Comparison of ENCODE assay signal across 1 cellular context in genomic region chr1:153922076-153922837, GRCh38.
TF ChIP-seq lines count a peak whose summit lies in the region.

No MANE protein-coding gene starts in this region.

TF ChIP-seq in HepG2, 621 proteins besides CTCF, POLR2A, EP300 and RAD21 (continues in another document):
- no peak for TF ChIP-seq ATAD3A (CRISPR knock-in tag; IDR thresholded peaks at IDR 0.05)
- TF ChIP-seq ZNF770 (CRISPR knock-in tag; IDR thresholded peaks at IDR 0.05) = 0 out of 2 replicates have a peak, but pooled peaks have one; percentile 17
- no peak for TF ChIP-seq TBX3 (IDR thresholded peaks at IDR 0.05; ENCODE audit: borderline replicate concordance)
- peak; percentile 4; the same call in 1 of the 2 replicates for TF ChIP-seq ZSCAN9 (CRISPR knock-in tag; IDR thresholded peaks at IDR 0.05; ENCODE audit: borderline replicate concordance)
- TF ChIP-seq ZNF563 (CRISPR knock-in tag; IDR thresholded peaks at IDR 0.05) = no peak
- TF ChIP-seq HNRNPH1 (optimal IDR thresholded peaks at IDR 0.05; ENCODE audit: low read depth, low read length) = no peak
- TF ChIP-seq ZKSCAN1 (IDR thresholded peaks at IDR 0.05; ENCODE audit: low read length) = no peak
- no peak for TF ChIP-seq NCOA5 (CRISPR knock-in tag; IDR thresholded peaks at IDR 0.05)
- TF ChIP-seq HBP1 (CRISPR knock-in tag; IDR thresholded peaks at IDR 0.05; ENCODE audit: low read depth) = no peak
- TF ChIP-seq CAMTA2 (CRISPR knock-in tag; IDR thresholded peaks at IDR 0.05; ENCODE audit: borderline replicate concordance) = no peak
- no peak for TF ChIP-seq SYNCRIP (IDR thresholded peaks at IDR 0.05; ENCODE audit: insufficient read depth, low read depth, low read length)
- TF ChIP-seq ATF4 (CRISPR knock-in tag; IDR thresholded peaks at IDR 0.05) = no peak
- TF ChIP-seq ZFAT (CRISPR knock-in tag; conservative IDR thresholded peaks at IDR 0.05) = no peak
- TF ChIP-seq DNMT3B (CRISPR knock-in tag; conservative IDR thresholded peaks at IDR 0.05) = no peak
- no peak for TF ChIP-seq TBP (CRISPR knock-in tag; IDR thresholded peaks at IDR 0.05)
- TF ChIP-seq XRCC5 (optimal IDR thresholded peaks at IDR 0.05; ENCODE audit: low read length) = no peak
- no peak for TF ChIP-seq ZSCAN30 (CRISPR knock-in tag; IDR thresholded peaks at IDR 0.05)
- no peak for TF ChIP-seq ZNF260 (CRISPR knock-in tag; IDR thresholded peaks at IDR 0.05; ENCODE audit: borderline replicate concordance, low read depth)
- TF ChIP-seq ZNF710 (CRISPR knock-in tag; IDR thresholded peaks at IDR 0.05; ENCODE audit: borderline replicate concordance) = no peak
- peak; percentile 67 for TF ChIP-seq RBFOX2 (IDR thresholded peaks at IDR 0.05; ENCODE audit: low read depth, low read length)
- TF ChIP-seq SPEN (CRISPR knock-in tag; IDR thresholded peaks at IDR 0.05; ENCODE audit: low read depth) = no peak
- TF ChIP-seq ZNF879 (CRISPR knock-in tag; IDR thresholded peaks at IDR 0.05) = no peak
- TF ChIP-seq CREM (IDR thresholded peaks at IDR 0.05) = no peak
- TF ChIP-seq CREM (CRISPR knock-in tag; IDR thresholded peaks at IDR 0.05) = no peak
- TF ChIP-seq SOX5 (CRISPR knock-in tag; IDR thresholded peaks at IDR 0.05; ENCODE audit: borderline replicate concordance) = no peak
- TF ChIP-seq ZBTB2 (CRISPR knock-in tag; IDR thresholded peaks at IDR 0.05; ENCODE audit: low read depth) = peak; percentile 64; the same call in 1 of the 2 replicates
- TF ChIP-seq ISX (CRISPR knock-in tag; conservative IDR thresholded peaks at IDR 0.05) = no peak
- no peak for TF ChIP-seq THRA (CRISPR knock-in tag; IDR thresholded peaks at IDR 0.05; ENCODE audit: borderline replicate concordance)
- no peak for TF ChIP-seq PHF5A (CRISPR knock-in tag; IDR thresholded peaks at IDR 0.05; ENCODE audit: low read depth, unreplicated experiment)
- TF ChIP-seq AHR (CRISPR knock-in tag; IDR thresholded peaks at IDR 0.05) = peak; percentile 27; the same call in 1 of the 2 replicates
- no peak for TF ChIP-seq CEBPG (CRISPR knock-in tag; IDR thresholded peaks at IDR 0.05)
- TF ChIP-seq CHD4 (IDR thresholded peaks at IDR 0.05; ENCODE audit: borderline replicate concordance, low read length) = no peak
- TF ChIP-seq ZNF891 (CRISPR knock-in tag; IDR thresholded peaks at IDR 0.05) = no peak
- TF ChIP-seq NONO (IDR thresholded peaks at IDR 0.05) = no peak
- 0 out of 2 replicates have a peak, but pooled peaks have one; percentile 24 for TF ChIP-seq NONO (CRISPR knock-in tag; conservative IDR thresholded peaks at IDR 0.05)
- no peak for TF ChIP-seq ZNF24 (IDR thresholded peaks at IDR 0.05)
- peak; percentile 57; the same call in 1 of the 2 replicates for TF ChIP-seq ZFY (CRISPR knock-in tag; IDR thresholded peaks at IDR 0.05)
- TF ChIP-seq ZNF790 (CRISPR knock-in tag; IDR thresholded peaks at IDR 0.05; ENCODE audit: borderline replicate concordance) = no peak
- TF ChIP-seq PATZ1 (CRISPR knock-in tag; IDR thresholded peaks at IDR 0.05) = peak; percentile 62; the same call in 1 of the 2 replicates
- TF ChIP-seq DRAP1 (CRISPR knock-in tag; IDR thresholded peaks at IDR 0.05) = no peak
- TF ChIP-seq IRF1 (CRISPR knock-in tag; IDR thresholded peaks at IDR 0.05; ENCODE audit: low read depth) = no peak
- no peak for TF ChIP-seq ZNF691 (CRISPR knock-in tag; IDR thresholded peaks at IDR 0.05; ENCODE audit: borderline replicate concordance, low read depth)
- no peak for TF ChIP-seq IKZF1 (IDR thresholded peaks at IDR 0.05)
- no peak for TF ChIP-seq ZNF747 (CRISPR knock-in tag; IDR thresholded peaks at IDR 0.05; ENCODE audit: borderline replicate concordance)
- TF ChIP-seq TRAFD1 (CRISPR knock-in tag; IDR thresholded peaks at IDR 0.05; ENCODE audit: borderline replicate concordance) = no peak
- TF ChIP-seq GATAD1 (CRISPR knock-in tag; IDR thresholded peaks at IDR 0.05) = no peak
- no peak for TF ChIP-seq KDM6A (CRISPR knock-in tag; IDR thresholded peaks at IDR 0.05; ENCODE audit: low read depth)
- TF ChIP-seq RFX5 (IDR thresholded peaks at IDR 0.05; ENCODE audit: low read depth, low read length) = no peak
- TF ChIP-seq USF2 (IDR thresholded peaks at IDR 0.05; ENCODE audit: low read depth, low read length) = no peak
- TF ChIP-seq USF2 (CRISPR knock-in tag; IDR thresholded peaks at IDR 0.05; ENCODE audit: borderline replicate concordance) = no peak
- TF ChIP-seq ZC3H4 (CRISPR knock-in tag; IDR thresholded peaks at IDR 0.05; ENCODE audit: borderline replicate concordance) = no peak
- TF ChIP-seq ELF1 (CRISPR knock-in tag; IDR thresholded peaks at IDR 0.05) = no peak
- TF ChIP-seq MYC (CRISPR knock-in tag; IDR thresholded peaks at IDR 0.05; ENCODE audit: borderline replicate concordance) = peak; percentile 62; the same call in 1 of the 2 replicates
